In genomic region chr7:51428226-51428887, GRCh38 we compare ENCODE assay signal across 1 cellular context.
TF ChIP-seq lines count a peak whose summit lies in the region.

No MANE protein-coding gene starts in this region.

TF ChIP-seq in H1, 55 proteins besides CTCF, POLR2A, EP300 and RAD21 (continued from another document):
- TF ChIP-seq, protein P1, sequence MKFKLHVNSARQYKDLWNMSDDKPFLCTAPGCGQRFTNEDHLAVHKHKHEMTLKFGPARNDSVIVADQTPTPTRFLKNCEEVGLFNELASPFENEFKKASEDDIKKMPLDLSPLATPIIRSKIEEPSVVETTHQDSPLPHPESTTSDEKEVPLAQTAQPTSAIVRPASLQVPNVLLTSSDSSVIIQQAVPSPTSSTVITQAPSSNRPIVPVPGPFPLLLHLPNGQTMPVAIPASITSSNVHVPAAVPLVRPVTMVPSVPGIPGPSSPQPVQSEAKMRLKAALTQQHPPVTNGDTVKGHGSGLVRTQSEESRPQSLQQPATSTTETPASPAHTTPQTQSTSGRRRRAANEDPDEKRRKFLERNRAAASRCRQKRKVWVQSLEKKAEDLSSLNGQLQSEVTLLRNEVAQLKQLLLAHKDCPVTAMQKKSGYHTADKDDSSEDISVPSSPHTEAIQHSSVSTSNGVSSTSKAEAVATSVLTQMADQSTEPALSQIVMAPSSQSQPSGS (IDR thresholded peaks at IDR 0.05; ENCODE audit: low read length), result no peak
- TF ChIP-seq SP2 (IDR thresholded peaks at IDR 0.05; ENCODE audit: low read length) (no peak), JUN (IDR thresholded peaks at IDR 0.05; ENCODE audit: low read depth, low read length) (no peak), SUZ12 (IDR thresholded peaks at IDR 0.05; ENCODE audit: low read length) (no peak), TAF7 (optimal IDR thresholded peaks at IDR 0.05; ENCODE audit: borderline replicate concordance, low read depth, low read length) (no peak), ZNF274 (IDR thresholded peaks at IDR 0.05; ENCODE audit: borderline replicate concordance, extremely low read depth, low read length) (no peak), RFX5 (IDR thresholded peaks at IDR 0.05; ENCODE audit: borderline replicate concordance, low read depth, low read length) (no peak), MAX (IDR thresholded peaks at IDR 0.05) (no peak), SP1 (IDR thresholded peaks at IDR 0.05; ENCODE audit: low read depth, low read length) (no peak)
